In the genomic region with DNA sequence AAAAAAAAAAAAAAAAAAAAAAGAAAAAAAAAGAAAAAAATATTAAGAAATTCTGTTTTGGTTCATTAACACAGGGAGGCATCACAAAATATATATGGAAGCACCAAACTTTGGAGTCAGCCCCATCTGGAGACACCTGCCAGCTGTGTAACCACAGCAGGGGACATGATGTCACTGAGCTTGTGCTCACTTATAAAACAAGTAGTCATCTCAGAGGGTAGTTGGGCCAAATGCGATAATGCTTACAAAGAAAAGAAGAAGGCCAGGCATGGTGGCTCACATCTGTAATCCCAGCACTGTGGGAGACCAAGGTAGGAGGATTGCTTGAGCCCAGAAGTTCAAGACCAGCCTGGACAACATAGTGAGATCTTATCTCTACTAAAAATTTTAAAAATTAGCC, we compare ENCODE assay signal across 1 cellular context.
TF ChIP-seq lines count a peak whose summit lies in the region.

No MANE protein-coding gene starts in this region.

TF ChIP-seq in GM12878, 131 proteins besides CTCF, POLR2A, EP300 and RAD21 (continued from another document):
- no peak for TF ChIP-seq ZNF384 (IDR thresholded peaks at IDR 0.05; ENCODE audit: borderline replicate concordance, low read depth, low read length)
- no peak for TF ChIP-seq GATAD2B (conservative IDR thresholded peaks at IDR 0.05; ENCODE audit: low read depth)
- peak; percentile 41; the same call in 1 of the 2 replicates for TF ChIP-seq ATF7 (IDR thresholded peaks at IDR 0.05; ENCODE audit: low read depth)
- TF ChIP-seq NBN (IDR thresholded peaks at IDR 0.05) = no peak
- no peak for TF ChIP-seq SREBF1 (IDR thresholded peaks at IDR 0.05; ENCODE audit: low read length)
- TF ChIP-seq NFXL1 (IDR thresholded peaks at IDR 0.05; ENCODE audit: borderline replicate concordance) = no peak
- no peak for TF ChIP-seq NR2F1 (conservative IDR thresholded peaks at IDR 0.05)
- no peak for TF ChIP-seq CHD2 (IDR thresholded peaks at IDR 0.05; ENCODE audit: borderline replicate concordance, low read depth, low read length)
- peak; percentile 65; the same call in 1 of the 2 replicates for TF ChIP-seq RUNX3 (IDR thresholded peaks at IDR 0.05; ENCODE audit: low read length)
- TF ChIP-seq, protein P1, sequence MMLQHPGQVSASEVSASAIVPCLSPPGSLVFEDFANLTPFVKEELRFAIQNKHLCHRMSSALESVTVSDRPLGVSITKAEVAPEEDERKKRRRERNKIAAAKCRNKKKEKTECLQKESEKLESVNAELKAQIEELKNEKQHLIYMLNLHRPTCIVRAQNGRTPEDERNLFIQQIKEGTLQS (IDR thresholded peaks at IDR 0.05; ENCODE audit: borderline replicate concordance, extremely low read depth, low read depth, low read length) = no peak
- TF ChIP-seq, protein P2, sequence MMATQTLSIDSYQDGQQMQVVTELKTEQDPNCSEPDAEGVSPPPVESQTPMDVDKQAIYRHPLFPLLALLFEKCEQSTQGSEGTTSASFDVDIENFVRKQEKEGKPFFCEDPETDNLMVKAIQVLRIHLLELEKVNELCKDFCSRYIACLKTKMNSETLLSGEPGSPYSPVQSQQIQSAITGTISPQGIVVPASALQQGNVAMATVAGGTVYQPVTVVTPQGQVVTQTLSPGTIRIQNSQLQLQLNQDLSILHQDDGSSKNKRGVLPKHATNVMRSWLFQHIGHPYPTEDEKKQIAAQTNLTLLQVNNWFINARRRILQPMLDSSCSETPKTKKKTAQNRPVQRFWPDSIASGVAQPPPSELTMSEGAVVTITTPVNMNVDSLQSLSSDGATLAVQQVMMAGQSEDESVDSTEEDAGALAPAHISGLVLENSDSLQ (IDR thresholded peaks at IDR 0.05) = no peak
- TF ChIP-seq PML (IDR thresholded peaks at IDR 0.05; ENCODE audit: low read length) = no peak
- TF ChIP-seq, protein P3, sequence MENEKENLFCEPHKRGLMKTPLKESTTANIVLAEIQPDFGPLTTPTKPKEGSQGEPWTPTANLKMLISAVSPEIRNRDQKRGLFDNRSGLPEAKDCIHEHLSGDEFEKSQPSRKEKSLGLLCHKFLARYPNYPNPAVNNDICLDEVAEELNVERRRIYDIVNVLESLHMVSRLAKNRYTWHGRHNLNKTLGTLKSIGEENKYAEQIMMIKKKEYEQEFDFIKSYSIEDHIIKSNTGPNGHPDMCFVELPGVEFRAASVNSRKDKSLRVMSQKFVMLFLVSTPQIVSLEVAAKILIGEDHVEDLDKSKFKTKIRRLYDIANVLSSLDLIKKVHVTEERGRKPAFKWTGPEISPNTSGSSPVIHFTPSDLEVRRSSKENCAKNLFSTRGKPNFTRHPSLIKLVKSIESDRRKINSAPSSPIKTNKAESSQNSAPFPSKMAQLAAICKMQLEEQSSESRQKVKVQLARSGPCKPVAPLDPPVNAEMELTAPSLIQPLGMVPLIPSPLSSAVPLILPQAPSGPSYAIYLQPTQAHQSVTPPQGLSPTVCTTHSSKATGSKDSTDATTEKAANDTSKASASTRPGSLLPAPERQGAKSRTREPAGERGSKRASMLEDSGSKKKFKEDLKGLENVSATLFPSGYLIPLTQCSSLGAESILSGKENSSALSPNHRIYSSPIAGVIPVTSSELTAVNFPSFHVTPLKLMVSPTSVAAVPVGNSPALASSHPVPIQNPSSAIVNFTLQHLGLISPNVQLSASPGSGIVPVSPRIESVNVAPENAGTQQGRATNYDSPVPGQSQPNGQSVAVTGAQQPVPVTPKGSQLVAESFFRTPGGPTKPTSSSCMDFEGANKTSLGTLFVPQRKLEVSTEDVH (IDR thresholded peaks at IDR 0.05; ENCODE audit: low read depth, partially characterized antibody) = no peak
- TF ChIP-seq MYC (IDR thresholded peaks at IDR 0.05; ENCODE audit: insufficient read depth, insufficient read length, insufficient replicate concordance, low read length, severe bottlenecking) = no peak
- no peak for TF ChIP-seq PAX5 (IDR thresholded peaks at IDR 0.05; ENCODE audit: borderline replicate concordance, low read depth, low read length)
- no peak for TF ChIP-seq RB1 (IDR thresholded peaks at IDR 0.05; ENCODE audit: borderline replicate concordance)
